ENCODE assay signal across 1 cellular context in the genomic region with DNA sequence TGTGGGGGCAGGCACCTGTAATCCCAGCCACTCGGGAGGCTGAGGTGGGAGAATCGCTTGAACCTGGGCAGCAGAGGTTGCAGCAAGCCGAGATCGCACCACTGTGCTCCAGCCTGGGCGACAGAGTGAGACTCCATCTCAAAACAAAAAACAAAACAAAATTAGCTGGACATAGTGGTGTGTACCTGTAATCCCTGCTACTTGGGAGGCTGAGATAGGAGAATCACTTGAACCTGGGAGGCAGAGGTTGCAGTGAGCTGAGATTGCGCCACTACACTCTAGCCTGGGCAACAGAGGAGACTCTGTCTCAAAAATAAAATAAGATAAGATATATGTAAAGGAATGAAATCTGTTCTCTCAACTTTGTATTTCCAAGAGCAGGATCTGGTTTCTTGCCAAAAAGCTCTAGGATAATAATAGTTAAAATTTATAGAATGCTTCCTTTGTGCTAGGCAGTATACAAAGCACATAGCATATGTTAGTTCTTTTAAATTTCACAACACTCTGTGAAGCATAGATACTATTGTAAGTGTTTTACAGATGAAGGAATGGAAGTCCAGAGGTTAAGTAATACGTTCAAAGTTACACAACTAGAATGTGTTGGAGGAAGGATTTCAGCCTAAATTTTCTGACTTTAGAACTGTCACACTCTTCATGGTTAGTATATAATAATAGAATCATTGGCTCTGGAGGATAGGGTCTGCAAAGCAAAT.
TF ChIP-seq lines count a peak whose summit lies in the region.

No MANE protein-coding gene starts in this region.

TF ChIP-seq in HepG2, 621 proteins besides CTCF, POLR2A, EP300 and RAD21 (continued from another document and continues in another):
- TF ChIP-seq MED8 (CRISPR knock-in tag; IDR thresholded peaks at IDR 0.05; ENCODE audit: insufficient replicate concordance), result no peak
- no peak for TF ChIP-seq SP1 (IDR thresholded peaks at IDR 0.05)
- no peak for TF ChIP-seq SP1 (CRISPR knock-in tag; IDR thresholded peaks at IDR 0.05)
- TF ChIP-seq RAD51 (IDR thresholded peaks at IDR 0.05; ENCODE audit: borderline replicate concordance), result no peak
- TF ChIP-seq, protein P1, sequence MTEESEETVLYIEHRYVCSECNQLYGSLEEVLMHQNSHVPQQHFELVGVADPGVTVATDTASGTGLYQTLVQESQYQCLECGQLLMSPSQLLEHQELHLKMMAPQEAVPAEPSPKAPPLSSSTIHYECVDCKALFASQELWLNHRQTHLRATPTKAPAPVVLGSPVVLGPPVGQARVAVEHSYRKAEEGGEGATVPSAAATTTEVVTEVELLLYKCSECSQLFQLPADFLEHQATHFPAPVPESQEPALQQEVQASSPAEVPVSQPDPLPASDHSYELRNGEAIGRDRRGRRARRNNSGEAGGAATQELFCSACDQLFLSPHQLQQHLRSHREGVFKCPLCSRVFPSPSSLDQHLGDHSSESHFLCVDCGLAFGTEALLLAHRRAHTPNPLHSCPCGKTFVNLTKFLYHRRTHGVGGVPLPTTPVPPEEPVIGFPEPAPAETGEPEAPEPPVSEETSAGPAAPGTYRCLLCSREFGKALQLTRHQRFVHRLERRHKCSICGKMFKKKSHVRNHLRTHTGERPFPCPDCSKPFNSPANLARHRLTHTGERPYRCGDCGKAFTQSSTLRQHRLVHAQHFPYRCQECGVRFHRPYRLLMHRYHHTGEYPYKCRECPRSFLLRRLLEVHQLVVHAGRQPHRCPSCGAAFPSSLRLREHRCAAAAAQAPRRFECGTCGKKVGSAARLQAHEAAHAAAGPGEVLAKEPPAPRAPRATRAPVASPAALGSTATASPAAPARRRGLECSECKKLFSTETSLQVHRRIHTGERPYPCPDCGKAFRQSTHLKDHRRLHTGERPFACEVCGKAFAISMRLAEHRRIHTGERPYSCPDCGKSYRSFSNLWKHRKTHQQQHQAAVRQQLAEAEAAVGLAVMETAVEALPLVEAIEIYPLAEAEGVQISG (CRISPR knock-in tag; IDR thresholded peaks at IDR 0.05), result no peak
- TF ChIP-seq RORA (CRISPR knock-in tag; IDR thresholded peaks at IDR 0.05), result no peak
- TF ChIP-seq, protein P2, sequence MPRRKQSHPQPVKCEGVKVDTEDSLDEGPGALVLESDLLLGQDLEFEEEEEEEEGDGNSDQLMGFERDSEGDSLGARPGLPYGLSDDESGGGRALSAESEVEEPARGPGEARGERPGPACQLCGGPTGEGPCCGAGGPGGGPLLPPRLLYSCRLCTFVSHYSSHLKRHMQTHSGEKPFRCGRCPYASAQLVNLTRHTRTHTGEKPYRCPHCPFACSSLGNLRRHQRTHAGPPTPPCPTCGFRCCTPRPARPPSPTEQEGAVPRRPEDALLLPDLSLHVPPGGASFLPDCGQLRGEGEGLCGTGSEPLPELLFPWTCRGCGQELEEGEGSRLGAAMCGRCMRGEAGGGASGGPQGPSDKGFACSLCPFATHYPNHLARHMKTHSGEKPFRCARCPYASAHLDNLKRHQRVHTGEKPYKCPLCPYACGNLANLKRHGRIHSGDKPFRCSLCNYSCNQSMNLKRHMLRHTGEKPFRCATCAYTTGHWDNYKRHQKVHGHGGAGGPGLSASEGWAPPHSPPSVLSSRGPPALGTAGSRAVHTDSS (CRISPR knock-in tag; conservative IDR thresholded peaks at IDR 0.05), result no peak
- no peak for TF ChIP-seq ZSCAN9 (CRISPR knock-in tag; IDR thresholded peaks at IDR 0.05; ENCODE audit: borderline replicate concordance)
- no peak for TF ChIP-seq ZNF572 (CRISPR knock-in tag; IDR thresholded peaks at IDR 0.05)
- TF ChIP-seq, protein P3, sequence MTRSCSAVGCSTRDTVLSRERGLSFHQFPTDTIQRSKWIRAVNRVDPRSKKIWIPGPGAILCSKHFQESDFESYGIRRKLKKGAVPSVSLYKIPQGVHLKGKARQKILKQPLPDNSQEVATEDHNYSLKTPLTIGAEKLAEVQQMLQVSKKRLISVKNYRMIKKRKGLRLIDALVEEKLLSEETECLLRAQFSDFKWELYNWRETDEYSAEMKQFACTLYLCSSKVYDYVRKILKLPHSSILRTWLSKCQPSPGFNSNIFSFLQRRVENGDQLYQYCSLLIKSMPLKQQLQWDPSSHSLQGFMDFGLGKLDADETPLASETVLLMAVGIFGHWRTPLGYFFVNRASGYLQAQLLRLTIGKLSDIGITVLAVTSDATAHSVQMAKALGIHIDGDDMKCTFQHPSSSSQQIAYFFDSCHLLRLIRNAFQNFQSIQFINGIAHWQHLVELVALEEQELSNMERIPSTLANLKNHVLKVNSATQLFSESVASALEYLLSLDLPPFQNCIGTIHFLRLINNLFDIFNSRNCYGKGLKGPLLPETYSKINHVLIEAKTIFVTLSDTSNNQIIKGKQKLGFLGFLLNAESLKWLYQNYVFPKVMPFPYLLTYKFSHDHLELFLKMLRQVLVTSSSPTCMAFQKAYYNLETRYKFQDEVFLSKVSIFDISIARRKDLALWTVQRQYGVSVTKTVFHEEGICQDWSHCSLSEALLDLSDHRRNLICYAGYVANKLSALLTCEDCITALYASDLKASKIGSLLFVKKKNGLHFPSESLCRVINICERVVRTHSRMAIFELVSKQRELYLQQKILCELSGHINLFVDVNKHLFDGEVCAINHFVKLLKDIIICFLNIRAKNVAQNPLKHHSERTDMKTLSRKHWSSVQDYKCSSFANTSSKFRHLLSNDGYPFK (CRISPR knock-in tag; IDR thresholded peaks at IDR 0.05; ENCODE audit: borderline replicate concordance), result no peak
- TF ChIP-seq RARG (CRISPR knock-in tag; IDR thresholded peaks at IDR 0.05; ENCODE audit: low read depth), result no peak
- TF ChIP-seq, protein P4, sequence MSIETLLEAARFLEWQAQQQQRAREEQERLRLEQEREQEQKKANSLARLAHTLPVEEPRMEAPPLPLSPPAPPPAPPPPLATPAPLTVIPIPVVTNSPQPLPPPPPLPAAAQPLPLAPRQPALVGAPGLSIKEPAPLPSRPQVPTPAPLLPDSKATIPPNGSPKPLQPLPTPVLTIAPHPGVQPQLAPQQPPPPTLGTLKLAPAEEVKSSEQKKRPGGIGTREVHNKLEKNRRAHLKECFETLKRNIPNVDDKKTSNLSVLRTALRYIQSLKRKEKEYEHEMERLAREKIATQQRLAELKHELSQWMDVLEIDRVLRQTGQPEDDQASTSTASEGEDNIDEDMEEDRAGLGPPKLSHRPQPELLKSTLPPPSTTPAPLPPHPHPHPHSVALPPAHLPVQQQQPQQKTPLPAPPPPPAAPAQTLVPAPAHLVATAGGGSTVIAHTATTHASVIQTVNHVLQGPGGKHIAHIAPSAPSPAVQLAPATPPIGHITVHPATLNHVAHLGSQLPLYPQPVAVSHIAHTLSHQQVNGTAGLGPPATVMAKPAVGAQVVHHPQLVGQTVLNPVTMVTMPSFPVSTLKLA (IDR thresholded peaks at IDR 0.05), result no peak
- TF ChIP-seq, protein P5, sequence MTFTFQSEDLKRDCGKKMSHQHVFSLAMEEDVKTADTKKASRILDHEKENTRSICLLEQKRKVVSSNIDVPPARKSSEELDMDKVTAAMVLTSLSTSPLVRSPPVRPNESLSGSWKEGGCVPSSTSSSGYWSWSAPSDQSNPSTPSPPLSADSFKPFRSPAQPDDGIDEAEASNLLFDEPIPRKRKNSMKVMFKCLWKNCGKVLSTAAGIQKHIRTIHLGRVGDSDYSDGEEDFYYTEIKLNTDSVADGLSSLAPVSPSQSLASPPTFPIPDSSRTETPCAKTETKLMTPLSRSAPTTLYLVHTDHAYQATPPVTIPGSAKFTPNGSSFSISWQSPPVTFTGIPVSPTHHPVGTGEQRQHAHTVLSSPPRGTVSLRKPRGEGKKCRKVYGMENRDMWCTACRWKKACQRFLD (CRISPR knock-in tag; IDR thresholded peaks at IDR 0.05; ENCODE audit: borderline replicate concordance), result no peak
- TF ChIP-seq, protein P6, sequence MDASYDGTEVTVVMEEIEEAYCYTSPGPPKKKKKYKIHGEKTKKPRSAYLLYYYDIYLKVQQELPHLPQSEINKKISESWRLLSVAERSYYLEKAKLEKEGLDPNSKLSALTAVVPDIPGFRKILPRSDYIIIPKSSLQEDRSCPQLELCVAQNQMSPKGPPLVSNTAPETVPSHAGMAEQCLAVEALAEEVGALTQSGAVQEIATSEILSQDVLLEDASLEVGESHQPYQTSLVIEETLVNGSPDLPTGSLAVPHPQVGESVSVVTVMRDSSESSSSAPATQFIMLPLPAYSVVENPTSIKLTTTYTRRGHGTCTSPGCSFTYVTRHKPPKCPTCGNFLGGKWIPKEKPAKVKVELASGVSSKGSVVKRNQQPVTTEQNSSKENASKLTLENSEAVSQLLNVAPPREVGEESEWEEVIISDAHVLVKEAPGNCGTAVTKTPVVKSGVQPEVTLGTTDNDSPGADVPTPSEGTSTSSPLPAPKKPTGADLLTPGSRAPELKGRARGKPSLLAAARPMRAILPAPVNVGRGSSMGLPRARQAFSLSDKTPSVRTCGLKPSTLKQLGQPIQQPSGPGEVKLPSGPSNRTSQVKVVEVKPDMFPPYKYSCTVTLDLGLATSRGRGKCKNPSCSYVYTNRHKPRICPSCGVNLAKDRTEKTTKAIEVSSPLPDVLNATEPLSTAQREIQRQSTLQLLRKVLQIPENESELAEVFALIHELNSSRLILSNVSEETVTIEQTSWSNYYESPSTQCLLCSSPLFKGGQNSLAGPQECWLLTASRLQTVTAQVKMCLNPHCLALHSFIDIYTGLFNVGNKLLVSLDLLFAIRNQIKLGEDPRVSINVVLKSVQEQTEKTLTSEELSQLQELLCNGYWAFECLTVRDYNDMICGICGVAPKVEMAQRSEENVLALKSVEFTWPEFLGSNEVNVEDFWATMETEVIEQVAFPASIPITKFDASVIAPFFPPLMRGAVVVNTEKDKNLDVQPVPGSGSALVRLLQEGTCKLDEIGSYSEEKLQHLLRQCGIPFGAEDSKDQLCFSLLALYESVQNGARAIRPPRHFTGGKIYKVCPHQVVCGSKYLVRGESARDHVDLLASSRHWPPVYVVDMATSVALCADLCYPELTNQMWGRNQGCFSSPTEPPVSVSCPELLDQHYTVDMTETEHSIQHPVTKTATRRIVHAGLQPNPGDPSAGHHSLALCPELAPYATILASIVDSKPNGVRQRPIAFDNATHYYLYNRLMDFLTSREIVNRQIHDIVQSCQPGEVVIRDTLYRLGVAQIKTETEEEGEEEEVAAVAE (CRISPR knock-in tag; IDR thresholded peaks at IDR 0.05; ENCODE audit: borderline replicate concordance), result no peak
- no peak for TF ChIP-seq ZFP62 (CRISPR knock-in tag; IDR thresholded peaks at IDR 0.05)
- TF ChIP-seq MEF2D (CRISPR knock-in tag; IDR thresholded peaks at IDR 0.05), result no peak
- TF ChIP-seq, protein P7, sequence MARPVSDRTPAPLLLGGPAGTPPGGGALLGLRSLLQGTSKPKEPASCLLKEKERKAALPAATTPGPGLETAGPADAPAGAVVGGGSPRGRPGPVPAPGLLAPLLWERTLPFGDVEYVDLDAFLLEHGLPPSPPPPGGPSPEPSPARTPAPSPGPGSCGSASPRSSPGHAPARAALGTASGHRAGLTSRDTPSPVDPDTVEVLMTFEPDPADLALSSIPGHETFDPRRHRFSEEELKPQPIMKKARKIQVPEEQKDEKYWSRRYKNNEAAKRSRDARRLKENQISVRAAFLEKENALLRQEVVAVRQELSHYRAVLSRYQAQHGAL (CRISPR knock-in tag; IDR thresholded peaks at IDR 0.05; ENCODE audit: not compliant biosample characterization), result no peak
- TF ChIP-seq ZNF317 (CRISPR knock-in tag; IDR thresholded peaks at IDR 0.05), result no peak
- peak; percentile 91 for TF ChIP-seq GFI1 (CRISPR knock-in tag; IDR thresholded peaks at IDR 0.05; ENCODE audit: borderline replicate concordance)
- TF ChIP-seq, protein P8, sequence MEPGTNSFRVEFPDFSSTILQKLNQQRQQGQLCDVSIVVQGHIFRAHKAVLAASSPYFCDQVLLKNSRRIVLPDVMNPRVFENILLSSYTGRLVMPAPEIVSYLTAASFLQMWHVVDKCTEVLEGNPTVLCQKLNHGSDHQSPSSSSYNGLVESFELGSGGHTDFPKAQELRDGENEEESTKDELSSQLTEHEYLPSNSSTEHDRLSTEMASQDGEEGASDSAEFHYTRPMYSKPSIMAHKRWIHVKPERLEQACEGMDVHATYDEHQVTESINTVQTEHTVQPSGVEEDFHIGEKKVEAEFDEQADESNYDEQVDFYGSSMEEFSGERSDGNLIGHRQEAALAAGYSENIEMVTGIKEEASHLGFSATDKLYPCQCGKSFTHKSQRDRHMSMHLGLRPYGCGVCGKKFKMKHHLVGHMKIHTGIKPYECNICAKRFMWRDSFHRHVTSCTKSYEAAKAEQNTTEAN (CRISPR knock-in tag; conservative IDR thresholded peaks at IDR 0.05), result 0 out of 2 replicates have a peak, but pooled peaks have one; percentile 45
- TF ChIP-seq, protein P9, sequence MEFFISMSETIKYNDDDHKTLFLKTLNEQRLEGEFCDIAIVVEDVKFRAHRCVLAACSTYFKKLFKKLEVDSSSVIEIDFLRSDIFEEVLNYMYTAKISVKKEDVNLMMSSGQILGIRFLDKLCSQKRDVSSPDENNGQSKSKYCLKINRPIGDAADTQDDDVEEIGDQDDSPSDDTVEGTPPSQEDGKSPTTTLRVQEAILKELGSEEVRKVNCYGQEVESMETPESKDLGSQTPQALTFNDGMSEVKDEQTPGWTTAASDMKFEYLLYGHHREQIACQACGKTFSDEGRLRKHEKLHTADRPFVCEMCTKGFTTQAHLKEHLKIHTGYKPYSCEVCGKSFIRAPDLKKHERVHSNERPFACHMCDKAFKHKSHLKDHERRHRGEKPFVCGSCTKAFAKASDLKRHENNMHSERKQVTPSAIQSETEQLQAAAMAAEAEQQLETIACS (CRISPR knock-in tag; IDR thresholded peaks at IDR 0.05), result no peak
- TF ChIP-seq POLR2AphosphoS2 (IDR thresholded peaks at IDR 0.05; ENCODE audit: low read depth, low read length), result no peak
- TF ChIP-seq, protein P10, sequence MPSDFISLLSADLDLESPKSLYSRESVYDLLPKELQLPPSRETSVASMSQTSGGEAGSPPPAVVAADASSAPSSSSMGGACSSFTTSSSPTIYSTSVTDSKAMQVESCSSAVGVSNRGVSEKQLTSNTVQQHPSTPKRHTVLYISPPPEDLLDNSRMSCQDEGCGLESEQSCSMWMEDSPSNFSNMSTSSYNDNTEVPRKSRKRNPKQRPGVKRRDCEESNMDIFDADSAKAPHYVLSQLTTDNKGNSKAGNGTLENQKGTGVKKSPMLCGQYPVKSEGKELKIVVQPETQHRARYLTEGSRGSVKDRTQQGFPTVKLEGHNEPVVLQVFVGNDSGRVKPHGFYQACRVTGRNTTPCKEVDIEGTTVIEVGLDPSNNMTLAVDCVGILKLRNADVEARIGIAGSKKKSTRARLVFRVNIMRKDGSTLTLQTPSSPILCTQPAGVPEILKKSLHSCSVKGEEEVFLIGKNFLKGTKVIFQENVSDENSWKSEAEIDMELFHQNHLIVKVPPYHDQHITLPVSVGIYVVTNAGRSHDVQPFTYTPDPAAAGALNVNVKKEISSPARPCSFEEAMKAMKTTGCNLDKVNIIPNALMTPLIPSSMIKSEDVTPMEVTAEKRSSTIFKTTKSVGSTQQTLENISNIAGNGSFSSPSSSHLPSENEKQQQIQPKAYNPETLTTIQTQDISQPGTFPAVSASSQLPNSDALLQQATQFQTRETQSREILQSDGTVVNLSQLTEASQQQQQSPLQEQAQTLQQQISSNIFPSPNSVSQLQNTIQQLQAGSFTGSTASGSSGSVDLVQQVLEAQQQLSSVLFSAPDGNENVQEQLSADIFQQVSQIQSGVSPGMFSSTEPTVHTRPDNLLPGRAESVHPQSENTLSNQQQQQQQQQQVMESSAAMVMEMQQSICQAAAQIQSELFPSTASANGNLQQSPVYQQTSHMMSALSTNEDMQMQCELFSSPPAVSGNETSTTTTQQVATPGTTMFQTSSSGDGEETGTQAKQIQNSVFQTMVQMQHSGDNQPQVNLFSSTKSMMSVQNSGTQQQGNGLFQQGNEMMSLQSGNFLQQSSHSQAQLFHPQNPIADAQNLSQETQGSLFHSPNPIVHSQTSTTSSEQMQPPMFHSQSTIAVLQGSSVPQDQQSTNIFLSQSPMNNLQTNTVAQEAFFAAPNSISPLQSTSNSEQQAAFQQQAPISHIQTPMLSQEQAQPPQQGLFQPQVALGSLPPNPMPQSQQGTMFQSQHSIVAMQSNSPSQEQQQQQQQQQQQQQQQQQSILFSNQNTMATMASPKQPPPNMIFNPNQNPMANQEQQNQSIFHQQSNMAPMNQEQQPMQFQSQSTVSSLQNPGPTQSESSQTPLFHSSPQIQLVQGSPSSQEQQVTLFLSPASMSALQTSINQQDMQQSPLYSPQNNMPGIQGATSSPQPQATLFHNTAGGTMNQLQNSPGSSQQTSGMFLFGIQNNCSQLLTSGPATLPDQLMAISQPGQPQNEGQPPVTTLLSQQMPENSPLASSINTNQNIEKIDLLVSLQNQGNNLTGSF (CRISPR knock-in tag; IDR thresholded peaks at IDR 0.05), result no peak
